Comparison of ENCODE assay signal across 15 cellular contexts in the genomic region with DNA sequence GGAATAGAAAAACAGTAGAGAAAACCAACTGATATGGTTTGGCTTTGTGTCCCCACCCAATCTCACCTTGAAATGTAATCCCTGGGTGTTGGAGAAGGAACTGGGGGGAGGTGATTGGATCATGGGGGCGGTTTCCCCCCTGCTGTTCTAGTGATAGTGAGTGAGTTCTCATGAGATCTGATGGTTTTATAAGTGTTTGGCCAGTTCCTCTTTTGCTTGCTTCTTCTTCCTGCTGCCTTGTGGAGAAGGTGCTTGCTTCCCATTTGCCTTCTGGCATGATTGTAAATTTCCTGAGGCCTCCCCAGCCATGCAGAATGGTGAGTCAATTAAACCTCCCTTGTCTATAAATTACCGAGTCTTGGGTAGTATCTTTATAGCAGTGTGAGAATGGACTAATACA. TPM values are rescaled to one million over a fixed set of nuclear protein-coding genes. Genes with fewer than 3 reads are reported as not detected.
"Had no signal": no experiment of that assay in that cellular context is flagged by ENCODE, and none has a peak within 500 bp of the region (broad histone marks: within the 10 kb centered on the region; RNA-seq: fewer than 3 reads in every experiment).

No MANE protein-coding gene starts in this region.

- H3K27me3 Mint-ChIP-seq: memory B cell had no signal

- H3K36me3 Mint-ChIP-seq: memory B cell, WTC11 had no signal

- ATAC-seq: activated CD8-positive, alpha-beta T cell treated with anti-CD3 and anti-CD28 coated beads, Interleukin-2, amount 10 ng/mL, durations not matched to agents 7 days and 5 days; gastrocnemius medialis; heart right ventricle; left lobe of liver; WTC11 had no signal

- H3K4me3 Mint-ChIP-seq: activated CD8-positive, alpha-beta T cell treated with anti-CD3 and anti-CD28 coated beads, Interleukin-2, amount 10 ng/mL, durations not matched to agents 7 days and 5 days; activated naive CD4-positive, alpha-beta T cell treated with anti-CD3 and anti-CD28 coated beads for 36 hours; memory B cell; WTC11 had no signal

- H3K27ac Mint-ChIP-seq: activated CD8-positive, alpha-beta T cell treated with anti-CD3 and anti-CD28 coated beads, Interleukin-2, amount 10 ng/mL, durations not matched to agents 7 days and 5 days; activated naive CD4-positive, alpha-beta T cell treated with anti-CD3 and anti-CD28 coated beads for 36 hours; memory B cell; WTC11 had no signal

- DNase-seq: activated CD4-positive, alpha-beta T cell treated with anti-CD3 and anti-CD28 coated beads for 48 hours; activated CD8-positive, alpha-beta T cell treated with anti-CD3 and anti-CD28 coated beads, Interleukin-2, amount 10 ng/mL, durations not matched to agents 7 days and 5 days; activated naive CD4-positive, alpha-beta T cell treated with anti-CD3 and anti-CD28 coated beads for 36 hours; effector CD4-positive, alpha-beta T cell; gastrocnemius medialis; heart right ventricle; islet precursor cell; stimulated activated CD4-positive, alpha-beta T cell treated with anti-CD3 and anti-CD28 coated beads, Interleukin-2, amount 100 ng/mL, for 48 hours; stimulated activated naive CD4-positive, alpha-beta T cell treated with Interleukin-2 at 50 U/mL for 16 hours; upper lobe of left lung had no signal

- H3K9me3 Mint-ChIP-seq: activated naive CD4-positive, alpha-beta T cell treated with anti-CD3 and anti-CD28 coated beads for 36 hours; WTC11 had no signal

RNA-seq across cellular contexts. Expression of a gene that starts 48.4 kb away (rescaled TPM):
- total RNA-seq: cardiac septum, gastrocnemius medialis, pulmonary artery endothelial cell had no signal
